ENCODE assay signal across 17 cellular contexts in the genomic region with DNA sequence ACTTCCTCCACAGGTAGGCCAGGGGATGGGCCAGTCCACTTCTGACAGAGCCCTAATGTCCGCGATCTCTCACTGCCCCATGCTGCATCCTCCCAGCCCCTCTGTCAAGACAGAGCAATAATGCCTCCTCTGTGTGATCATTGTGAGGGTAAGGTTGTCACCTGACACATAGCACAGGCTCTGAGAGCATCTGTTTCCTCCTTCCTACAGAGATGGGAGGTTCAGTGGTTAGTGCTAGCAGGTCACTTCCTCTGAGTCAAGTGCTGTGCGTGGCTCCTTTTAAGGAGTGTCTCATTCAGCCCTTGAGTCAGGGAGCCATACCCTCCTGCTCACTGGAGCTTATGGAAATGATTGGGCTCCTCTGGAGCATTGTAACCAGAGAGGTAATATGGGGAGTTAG.
DNase-seq lines count a peak whose midpoint lies in the region; ATAC-seq and TF ChIP-seq lines count a peak whose summit lies in the region.
"Had no signal": no experiment of that assay in that cellular context is flagged by ENCODE, and none has a peak within 500 bp of the region (broad histone marks: within the 10 kb centered on the region; RNA-seq: fewer than 3 reads in every experiment).

No MANE protein-coding gene starts in this region.

- dilution Hi-C loops in mammary epithelial cell (cut with HindIII; ENCODE audit: low sequenced_read_pairs), result no loop called here

- peaks cover 5% of the 10 kb centered on the region for H3K4me1 ChIP-seq in mammary epithelial cell (ENCODE audit: insufficient read depth, low read length)
- no peaks in the 10 kb centered on the region for H3K4me1 ChIP-seq in breast epithelium
- H3K4me1 ChIP-seq in aorta (ENCODE audit: control insufficient read depth in 1 of 2, insufficient read depth in 2 of 2, low read length in 2 of 2), result no peaks in the 10 kb centered on the region
- H3K4me1 ChIP-seq in Caco-2, result no peaks in the 10 kb centered on the region
- H3K4me1 ChIP-seq: ascending aorta, esophagus squamous epithelium had no signal

- H2AFZ ChIP-seq in mammary epithelial cell (ENCODE audit: low read depth, low read length), result peak overlapping the region; percentile 54

- H3K9me3 Mint-ChIP-seq in Caco-2 (ENCODE audit: unreplicated experiment), result no peaks in the 10 kb centered on the region
- H3K9me3 Mint-ChIP-seq: activated T-helper 1 cell treated with anti-CD3 and anti-CD28 coated beads, Interleukin-12 subunit alpha, Interleukin-12 subunit beta, Interleukin-2, Interleukin-4 antibody, amounts not matched to agents 30 ng/mL and 10 ng/mL and 1 ng/mL, durations not matched to agents 14 hours and 24 hours and 36 hours had no signal

- H3K36me3 ChIP-seq in mammary epithelial cell (ENCODE audit: insufficient read depth, low read length) (no peaks in the 10 kb centered on the region), breast epithelium (no peaks in the 10 kb centered on the region), aorta (ENCODE audit: control insufficient read depth in 1 of 2, insufficient read depth in 2 of 2, low read length in 1 of 2) (no peaks in the 10 kb centered on the region), Caco-2 (ENCODE audit: control insufficient read depth, insufficient read depth, low read length) (no peaks in the 10 kb centered on the region)
- H3K36me3 ChIP-seq: ascending aorta, esophagus squamous epithelium, thoracic aorta had no signal

- H3K4me3 ChIP-seq in mammary epithelial cell (replicated peaks in 1 of 3; ENCODE audit: insufficient read depth in 1 of 3, low read depth in 2 of 3, low read length in 3 of 3) (no peak overlapping the region), breast epithelium (no peak overlapping the region), NB4 (ENCODE audit: low read depth, low read length) (no peak overlapping the region), epithelial cell of esophagus (ENCODE audit: low read length) (no peak overlapping the region), aorta (ENCODE audit: low read length in 2 of 2) (no peak overlapping the region), Caco-2 (ENCODE audit: low read depth, low read length) (no peak overlapping the region)
- H3K4me3 ChIP-seq: ascending aorta, esophagus squamous epithelium, thoracic aorta had no signal

- no peaks in the 10 kb centered on the region for H4K20me1 ChIP-seq in mammary epithelial cell (ENCODE audit: insufficient read depth, low read length)

- H3K36me3 Mint-ChIP-seq in Caco-2 (ENCODE audit: insufficient read depth, unreplicated experiment), result no peaks in the 10 kb centered on the region

- H3K4me1 Mint-ChIP-seq in Caco-2 (ENCODE audit: low read depth, unreplicated experiment), result no peaks in the 10 kb centered on the region

- H3K27me3 Mint-ChIP-seq in Caco-2 (ENCODE audit: insufficient read depth, unreplicated experiment), result peaks cover 5% of the 10 kb centered on the region

- H3K9ac ChIP-seq in mammary epithelial cell (ENCODE audit: insufficient read depth, low read length), result no peak overlapping the region

- no peak overlapping the region for H3K27ac ChIP-seq in mammary epithelial cell (ENCODE audit: insufficient read depth, low read depth, low read length)
- H3K27ac ChIP-seq in breast epithelium, result no peak overlapping the region
- no peak overlapping the region for H3K27ac ChIP-seq in aorta (ENCODE audit: low read depth in 1 of 2, low read length in 2 of 2)
- H3K27ac ChIP-seq: ascending aorta, esophagus squamous epithelium, thoracic aorta had no signal

- 44% methylated on average over 3 of the region's 3 CpGs for WGBS in mammary epithelial cell (ENCODE audit: low coverage, missing lambda C conversion rate)
- WGBS in aorta, 2 donors, result 57% methylated on average over 3 of the region's 3 CpGs

- no peak overlapping the region for H3K27ac Mint-ChIP-seq in Caco-2 (ENCODE audit: unreplicated experiment)
- H3K27ac Mint-ChIP-seq: activated T-helper 1 cell treated with anti-CD3 and anti-CD28 coated beads, Interleukin-12 subunit alpha, Interleukin-12 subunit beta, Interleukin-2, Interleukin-4 antibody, amounts not matched to agents 30 ng/mL and 10 ng/mL and 1 ng/mL, durations not matched to agents 14 hours and 24 hours and 36 hours; progenitor cell of endocrine pancreas had no signal

- no peak overlapping the region for H3K4me2 ChIP-seq in mammary epithelial cell (ENCODE audit: insufficient read depth, low read depth, low read length)

- DNase-seq in mammary epithelial cell, result peak; percentile 59
- DNase-seq in breast epithelium (ENCODE audit: low spot score in 2 of 2), result no peak
- peak; percentile 9 for DNase-seq in NB4 (ENCODE audit: low read depth)
- DNase-seq in epithelial cell of esophagus (ENCODE audit: low read depth), result peak; percentile 61
- DNase-seq in aorta, result no peak
- DNase-seq in Caco-2, result no peak
- DNase-seq: cortex of kidney, DMS153, esophagus squamous epithelium, NCI-H1092, NCI-H2171 had no signal

- H3K27me3 ChIP-seq in mammary epithelial cell (ENCODE audit: insufficient read depth, low read length) (no peaks in the 10 kb centered on the region), breast epithelium (no peaks in the 10 kb centered on the region), aorta (ENCODE audit: control insufficient read depth in 1 of 2, insufficient read depth in 2 of 2, low read length in 1 of 2) (no peaks in the 10 kb centered on the region), Caco-2 (replicated peaks; ENCODE audit: control insufficient read depth, insufficient read depth, low read length) (no peaks in the 10 kb centered on the region)
- H3K27me3 ChIP-seq: ascending aorta, esophagus squamous epithelium had no signal

- no peaks in the 10 kb centered on the region for H3K79me2 ChIP-seq in mammary epithelial cell (ENCODE audit: insufficient read depth, low read length)

- no peak for TF ChIP-seq CTCF in mammary epithelial cell (conservative IDR thresholded peaks at IDR 0.05 in 1 of 2, IDR thresholded peaks at IDR 0.05 in 1 of 2; ENCODE audit: extremely low read depth in 1 of 2, insufficient read depth in 1 of 2, low read depth in 1 of 2, low read length in 2 of 2)
- TF ChIP-seq CTCF in breast epithelium (IDR thresholded peaks at IDR 0.05), result no peak
- TF ChIP-seq CTCF in NB4 (IDR thresholded peaks at IDR 0.05; ENCODE audit: low read depth, low read length), result no peak
- TF ChIP-seq CTCF in epithelial cell of esophagus (IDR thresholded peaks at IDR 0.05; ENCODE audit: insufficient read depth, low read depth, low read length, missing control alignments), result no peak
- TF ChIP-seq CTCF in Caco-2 (IDR thresholded peaks at IDR 0.05; ENCODE audit: insufficient read depth in 1 of 2, low read depth in 1 of 2, low read length in 1 of 2, severe bottlenecking in 1 of 2, unreplicated experiment in 1 of 2), result no peak

- POLR2A ChIA-PET in Caco-2 (lab: Charles Lee), result no interaction called here

- ATAC-seq in aorta (ENCODE audit: low FRiP score) (peak; percentile 22), GM21786 (IDR thresholded peaks at IDR 0.05; ENCODE audit: unreplicated experiment) (no peak), HG02642 (IDR thresholded peaks at IDR 0.05; ENCODE audit: poor library complexity, unreplicated experiment) (no peak)

- no peak for TF ChIP-seq POLR2A in breast epithelium (IDR thresholded peaks at IDR 0.05)
- no peak for TF ChIP-seq POLR2A in NB4 (IDR thresholded peaks at IDR 0.05; ENCODE audit: extremely low read depth, insufficient read length)

- in situ Hi-C loops in mammary epithelial cell (cut with MboI; ENCODE audit: low sequenced_read_pairs in 2 of 2), result loop anchor here in 1 of 2 donors (25.0 kb wide), 1 partner anchor 517 kb away; a partner anchor contains a TSS

- CTCF ChIA-PET in mammary epithelial cell (lab: Charles Lee; ENCODE audit: low non-redundant PET), result no interaction called here
- CTCF ChIA-PET in Caco-2 (lab: Charles Lee), result no interaction called here

- H3K9me3 ChIP-seq in mammary epithelial cell (replicated peaks; ENCODE audit: insufficient read depth, low read length) (no peaks in the 10 kb centered on the region), breast epithelium (no peaks in the 10 kb centered on the region), aorta (ENCODE audit: control insufficient read depth, low read length) (no peaks in the 10 kb centered on the region), Caco-2 (no peaks in the 10 kb centered on the region)
- H3K9me3 ChIP-seq: ascending aorta, esophagus squamous epithelium, thoracic aorta had no signal

- intact Hi-C loops in mammary epithelial cell (cut with micrococcal nuclease) (no loop called here), breast epithelium (cut with DNase I; ENCODE audit: low total_unique reads) (no loop called here), aorta (cut with DNase I) (no loop called here), Caco-2 (cut with micrococcal nuclease; ENCODE audit: unreplicated experiment) (no loop called here)

- no peak overlapping the region for H3K4me3 Mint-ChIP-seq in Caco-2 (ENCODE audit: unreplicated experiment)
- H3K4me3 Mint-ChIP-seq: activated T-helper 1 cell treated with anti-CD3 and anti-CD28 coated beads, Interleukin-12 subunit alpha, Interleukin-12 subunit beta, Interleukin-2, Interleukin-4 antibody, amounts not matched to agents 30 ng/mL and 10 ng/mL and 1 ng/mL, durations not matched to agents 14 hours and 24 hours and 36 hours had no signal

- no TSS peak for BruUV-seq in mammary epithelial cell (replicated peaks; lab: Mats Ljungman, UMichigan)
- BruUV-seq in Caco-2 (replicated peaks; lab: Mats Ljungman, UMichigan), result no TSS peak

Comparison
In these comparisons a context has a peak if more than half of its experiments do, and no peak if none do; other contexts are left out.
1. DNase-seq: peak in mammary epithelial cell (single experiment), NB4 (single experiment) and epithelial cell of esophagus (single experiment); none in breast epithelium (0 of 2), aorta (0 of 2) and Caco-2 (0 of 2).